In genomic region chr2:14536976-14537375, GRCh38 we compare ENCODE assay signal across 25 cellular contexts.
"Had no signal": no experiment of that assay in that cellular context is flagged by ENCODE, and none has a peak within 500 bp of the region (broad histone marks: within the 10 kb centered on the region; RNA-seq: fewer than 3 reads in every experiment).

No MANE protein-coding gene starts in this region.

- H3K4me3 ChIP-seq: K562, SJCRH30 had no signal

- H3K9ac ChIP-seq: KMS-11 had no signal

- H3K9me3 ChIP-seq: SJCRH30 had no signal

- H3K36me3 ChIP-seq: SJCRH30 had no signal

- H3K4me2 ChIP-seq: KMS-11 had no signal

- FAIRE-seq: HTR-8/SVneo, K562 had no signal

- H3K27ac ChIP-seq: HL-60, KMS-11, SJCRH30 had no signal

- H3K4me1 ChIP-seq: SJCRH30 had no signal

- H3K27me3 ChIP-seq: SJCRH30 had no signal

- DNase-seq: Kasumi-1; NCI-H1092; NCI-H1105 treated with DMSO at 0.1 percent for 48 hours; NCI-H1417 treated with DMSO at 0.1 percent for 48 hours; NCI-H187; NCI-H2029; NCI-H2081 treated with DMSO at 0.1 percent for 48 hours; NCI-H2171; NCI-H226; NCI-H446; NCI-H510A; NCI-H524 treated with DMSO at 0.1 percent for 48 hours; NCI-H69; NCI-H774; NK-92 treated with Interleukin-12 subunit alpha and Interleukin-12 subunit beta, amount 100 ng/mL, for 24 hours; PC-3; SHP77 treated with DMSO at 0.1 percent for 48 hours; SJCRH30 had no signal

- ATAC-seq: K562, Panc1, PC-3, Right ventricle myocardium inferior, SK-N-SH treated with all-trans-retinoic acid at 6 μM for 48 hours had no signal
